ENCODE assay signal across 19 cellular contexts in genomic region chr11:15636520-15637065, GRCh38.
"Had no signal": no experiment of that assay in that cellular context is flagged by ENCODE, and none has a peak within 500 bp of the region (broad histone marks: within the 10 kb centered on the region; RNA-seq: fewer than 3 reads in every experiment).

No MANE protein-coding gene starts in this region.

- H3K4me3 Mint-ChIP-seq: activated CD4-positive, alpha-beta memory T cell treated with anti-CD3 and anti-CD28 coated beads, Interleukin-2, amount 10 ng/mL, durations not matched to agents 7 days and 5 days; activated CD4-positive, alpha-beta T cell treated with anti-CD3 and anti-CD28 coated beads for 36 hours; activated naive CD4-positive, alpha-beta T cell treated with anti-CD3 and anti-CD28 coated beads for 36 hours; activated T-helper 17 cell treated with anti-CD3 and anti-CD28 coated beads, Interleukin-2, amount 50 U/mL, for 72 hours; brain; nephron progenitor cell; stimulated activated naive B cell treated with anti-CD40 and anti-IgM and Interleukin-4, amounts not matched to agents 10 μg/mL and 1 μg/mL and 100 μg/mL, for 72 hours had no signal

- H3K27ac Mint-ChIP-seq: activated CD4-positive, alpha-beta memory T cell treated with anti-CD3 and anti-CD28 coated beads, Interleukin-2, amount 10 ng/mL, durations not matched to agents 7 days and 5 days; activated CD4-positive, alpha-beta T cell treated with anti-CD3 and anti-CD28 coated beads for 36 hours; activated naive CD4-positive, alpha-beta T cell treated with anti-CD3 and anti-CD28 coated beads for 36 hours; activated T-helper 17 cell treated with anti-CD3 and anti-CD28 coated beads, Interleukin-2, amount 50 U/mL, for 72 hours; brain; nephron progenitor cell; stimulated activated naive B cell treated with anti-CD40 and anti-IgM and Interleukin-4, amounts not matched to agents 10 μg/mL and 1 μg/mL and 100 μg/mL, for 72 hours had no signal

- H3K9me3 Mint-ChIP-seq: activated CD4-positive, alpha-beta memory T cell treated with anti-CD3 and anti-CD28 coated beads, Interleukin-2, amount 10 ng/mL, durations not matched to agents 7 days and 5 days; activated naive CD4-positive, alpha-beta T cell treated with anti-CD3 and anti-CD28 coated beads for 36 hours; activated T-helper 17 cell treated with anti-CD3 and anti-CD28 coated beads, Interleukin-2, amount 50 U/mL, for 72 hours had no signal

- H3K9me3 ChIP-seq: colonic mucosa, thoracic aorta had no signal

- H3K27ac ChIP-seq: colonic mucosa, thoracic aorta had no signal

- ATAC-seq: activated CD4-positive, alpha-beta T cell treated with anti-CD3 and anti-CD28 coated beads for 36 hours; activated T-helper 17 cell treated with anti-CD3 and anti-CD28 coated beads, Interleukin-2, amount 50 U/mL, for 72 hours; left lobe of liver; stimulated activated naive B cell treated with anti-CD40 and anti-IgM and Interleukin-4, amounts not matched to agents 10 μg/mL and 1 μg/mL and 100 μg/mL, for 72 hours had no signal

- H3K4me1 ChIP-seq: colonic mucosa had no signal

- H3K36me3 ChIP-seq: colonic mucosa, thoracic aorta had no signal

- H3K36me3 Mint-ChIP-seq: brain; stimulated activated naive B cell treated with anti-CD40 and anti-IgM and Interleukin-4, amounts not matched to agents 10 μg/mL and 1 μg/mL and 100 μg/mL, for 72 hours had no signal

- H3K4me1 Mint-ChIP-seq: activated CD4-positive, alpha-beta memory T cell treated with anti-CD3 and anti-CD28 coated beads, Interleukin-2, amount 10 ng/mL, durations not matched to agents 7 days and 5 days; activated CD4-positive, alpha-beta T cell treated with anti-CD3 and anti-CD28 coated beads for 36 hours; activated T-helper 17 cell treated with anti-CD3 and anti-CD28 coated beads, Interleukin-2, amount 50 U/mL, for 72 hours; stimulated activated naive B cell treated with anti-CD40 and anti-IgM and Interleukin-4, amounts not matched to agents 10 μg/mL and 1 μg/mL and 100 μg/mL, for 72 hours had no signal

- DNase-seq: activated CD4-positive, alpha-beta memory T cell treated with anti-CD3 and anti-CD28 coated beads, Interleukin-2, amount 10 ng/mL, durations not matched to agents 7 days and 5 days; activated CD4-positive, alpha-beta T cell treated with anti-CD3 and anti-CD28 coated beads for 36 hours; activated naive CD4-positive, alpha-beta T cell treated with anti-CD3 and anti-CD28 coated beads for 36 hours; activated T-cell treated with anti-CD3 and anti-CD28 coated beads, Interleukin-2, amount 50 U/mL, for 1 hour; anterior cingulate cortex; central memory CD4-positive, alpha-beta T cell; colonic mucosa; erythroblast; hypothalamus; midbrain; nephron progenitor cell; occipital lobe; posterior cingulate gyrus; retina; stimulated activated naive B cell treated with anti-CD40 and anti-IgM and Interleukin-4, amounts not matched to agents 10 μg/mL and 1 μg/mL and 100 μg/mL, for 72 hours had no signal

- H3K27me3 ChIP-seq: colonic mucosa had no signal

- H3K4me3 ChIP-seq: colonic mucosa, thoracic aorta had no signal

- H3K27me3 Mint-ChIP-seq: activated CD4-positive, alpha-beta memory T cell treated with anti-CD3 and anti-CD28 coated beads, Interleukin-2, amount 10 ng/mL, durations not matched to agents 7 days and 5 days; stimulated activated naive B cell treated with anti-CD40 and anti-IgM and Interleukin-4, amounts not matched to agents 10 μg/mL and 1 μg/mL and 100 μg/mL, for 72 hours had no signal
